Comparison of ENCODE assay signal across 20 cellular contexts in genomic region chr1:65514083-65514482, GRCh38.
DNase-seq lines count a peak whose midpoint lies in the region; TF ChIP-seq lines count a peak whose summit lies in the region.
"Had no signal": no experiment of that assay in that cellular context is flagged by ENCODE, and none has a peak within 500 bp of the region (broad histone marks: within the 10 kb centered on the region; RNA-seq: fewer than 3 reads in every experiment).

No MANE protein-coding gene starts in this region.

- H3K79me2 ChIP-seq in SK-N-SH (ENCODE audit: insufficient read depth), result no peaks in the 10 kb centered on the region

- TF ChIP-seq RAD21 in SK-N-SH (IDR thresholded peaks at IDR 0.05; ENCODE audit: low read length), result no peak

- H3K27me3 ChIP-seq in SK-N-SH (ENCODE audit: insufficient read depth) (no peaks in the 10 kb centered on the region), skeletal muscle satellite cell (ENCODE audit: control insufficient read depth, insufficient read depth, low read length) (no peaks in the 10 kb centered on the region), thyroid gland (no peaks in the 10 kb centered on the region)
- H3K27me3 ChIP-seq: cardiac muscle cell, foreskin keratinocyte had no signal

- peak; percentile 25 for DNase-seq in DMS 273 (lab: John Stamatoyannopoulos, UW; ENCODE audit: unreplicated experiment)
- no peak for DNase-seq in DMS 273 treated with DMSO at 0.1 percent for 48 hours (lab: John Stamatoyannopoulos, UW)
- DNase-seq in SK-N-SH, result no peak
- peak; percentile 70 for DNase-seq in fibroblast of the conjunctiva (ENCODE audit: low read depth)
- no peak for DNase-seq in thyroid gland
- no peak for DNase-seq in medulla oblongata (ENCODE audit: extremely low spot score)
- no peak for DNase-seq in GM13977 (ENCODE audit: low spot score)
- DNase-seq: activated naive CD8-positive, alpha-beta T cell treated with anti-CD3 and anti-CD28 coated beads for 36 hours; activated T-cell treated with anti-CD3 and anti-CD28 coated beads, Interleukin-2, amount 50 U/mL, for 1 hour; CD8-positive, alpha-beta T cell; MV-4-11; NCI-H2107; NCI-H774; stimulated activated naive CD4-positive, alpha-beta T cell; SW 1271 had no signal

- H3K4me3 ChIP-seq in SK-N-SH (ENCODE audit: low read depth in 2 of 2, low read length in 1 of 2), result no peak overlapping the region
- H3K4me3 ChIP-seq in skeletal muscle satellite cell (ENCODE audit: low read length), result no peak overlapping the region
- no peak overlapping the region for H3K4me3 ChIP-seq in thyroid gland (replicated peaks in 1 of 3)
- H3K4me3 ChIP-seq: cardiac muscle cell, prostate gland had no signal

- H3K4me1 ChIP-seq in SK-N-SH (ENCODE audit: control insufficient read depth in 1 of 2, insufficient read depth in 2 of 2, low read depth in 1 of 2, low read length in 1 of 2), result peaks cover 0 to 17% of the 10 kb centered on the region in 2 experiments; a peak in 3 of 4 replicates
- H3K4me1 ChIP-seq in skeletal muscle satellite cell (ENCODE audit: control insufficient read depth, insufficient read depth, low read length), result peaks cover 55% of the 10 kb centered on the region
- no peaks in the 10 kb centered on the region for H3K4me1 ChIP-seq in thyroid gland
- H3K4me1 ChIP-seq: foreskin keratinocyte, prostate gland had no signal

- POLR2A ChIA-PET in SK-N-SH (lab: Yijun Ruan, JAX), result no interaction called here

- no peak for TF ChIP-seq POLR2A in thyroid gland (IDR thresholded peaks at IDR 0.05)

- H3K4me2 ChIP-seq in SK-N-SH (no peak overlapping the region), skeletal muscle satellite cell (ENCODE audit: low read length) (peak overlapping the region; percentile 14)

- H3K27ac ChIP-seq in SK-N-SH (ENCODE audit: low read depth in 2 of 2, low read length in 1 of 2), result peak overlapping the region; percentile 27 to 55; a peak in 2 of 4 replicates
- H3K27ac ChIP-seq in thyroid gland, result no peak overlapping the region
- H3K27ac ChIP-seq: 22Rv1, cardiac muscle cell, foreskin keratinocyte, prostate gland had no signal

- CTCF ChIA-PET in SK-N-SH (lab: Yijun Ruan, JAX), result interaction anchor here (0.6 kb wide), 1 partner anchor 1922 kb away, joined by 3 read pairs; no protein-coding TSS in a partner anchor

- H3K9me3 ChIP-seq in SK-N-SH (no peaks in the 10 kb centered on the region), skeletal muscle satellite cell (replicated peaks; ENCODE audit: low read length) (no peaks in the 10 kb centered on the region), thyroid gland (no peaks in the 10 kb centered on the region)
- H3K9me3 ChIP-seq: prostate gland had no signal

- H4K20me1 ChIP-seq in SK-N-SH (ENCODE audit: insufficient read depth), result no peaks in the 10 kb centered on the region

- no peak overlapping the region for H2AFZ ChIP-seq in SK-N-SH (ENCODE audit: low read depth)

- 32% methylated on average over 1 of the region's 1 CpG for WGBS in SK-N-SH (ENCODE audit: low lambda C conversion rate)
- 66 to 68% methylated on average over 1 of the region's 1 CpG for WGBS in thyroid gland, 2 donors

- H3F3A ChIP-seq in SK-N-SH (replicated peaks; ENCODE audit: insufficient read depth), result peaks cover 18% of the 10 kb centered on the region

- H3K9me2 ChIP-seq in SK-N-SH, result no peaks in the 10 kb centered on the region

- H3K9ac ChIP-seq in SK-N-SH, result no peak overlapping the region
- H3K9ac ChIP-seq in skeletal muscle satellite cell (ENCODE audit: low read depth, low read length), result peak overlapping the region; percentile 15

- in situ Hi-C loops in GM13977 (cut with MboI; ENCODE audit: low pct_unique_long_range_greater_than_20kb, low sequenced_read_pairs, unreplicated experiment), result no loop called here

- TF ChIP-seq CTCF in SK-N-SH (IDR thresholded peaks at IDR 0.05) (no peak), thyroid gland (IDR thresholded peaks at IDR 0.05) (no peak), GM13977 (IDR thresholded peaks at IDR 0.05; ENCODE audit: extremely low read depth, insufficient read depth, missing control alignments) (no peak)

- H3K36me3 ChIP-seq in SK-N-SH (replicated peaks in 1 of 2; ENCODE audit: control insufficient read depth in 1 of 2, insufficient read depth in 2 of 2, low read length in 1 of 2) (no peaks in the 10 kb centered on the region), skeletal muscle satellite cell (ENCODE audit: insufficient read depth, low read length) (no peaks in the 10 kb centered on the region), thyroid gland (no peaks in the 10 kb centered on the region)
- H3K36me3 ChIP-seq: cardiac muscle cell, prostate gland had no signal

- intact Hi-C loops in thyroid gland (cut with DNase I), result no loop called here

- peak in 1 of 2 experiments; percentile 30; a peak in 1 of 4 replicates for TF ChIP-seq EP300 in SK-N-SH (IDR thresholded peaks at IDR 0.05; ENCODE audit: borderline replicate concordance in 1 of 2, low read depth in 1 of 2, low read length in 1 of 2)

TF ChIP-seq in SK-N-SH, 30 proteins besides CTCF, POLR2A, EP300 and RAD21:
- no peak for TF ChIP-seq RFX5 (IDR thresholded peaks at IDR 0.05; ENCODE audit: low read length)
- 0 out of 2 replicates have a peak, but pooled peaks have one; percentile 27 for TF ChIP-seq TEAD4 (IDR thresholded peaks at IDR 0.05; ENCODE audit: borderline replicate concordance, insufficient read depth)
- peak; percentile 37; the same call in 1 of the 2 replicates for TF ChIP-seq TCF12 (IDR thresholded peaks at IDR 0.05)
- TF ChIP-seq PBX3 (IDR thresholded peaks at IDR 0.05), result peak; percentile 48
- no peak for TF ChIP-seq ZBTB33 (IDR thresholded peaks at IDR 0.05; ENCODE audit: borderline replicate concordance, low read depth)
- TF ChIP-seq RXRA (IDR thresholded peaks at IDR 0.05; ENCODE audit: borderline replicate concordance, low read depth), result no peak
- TF ChIP-seq JUND (IDR thresholded peaks at IDR 0.05), result 0 out of 2 replicates have a peak, but pooled peaks have one; percentile 23
- TF ChIP-seq MEF2A (IDR thresholded peaks at IDR 0.05; ENCODE audit: borderline replicate concordance, low read depth), result no peak
- no peak for TF ChIP-seq ELF1 (IDR thresholded peaks at IDR 0.05)
- TF ChIP-seq NFIC (IDR thresholded peaks at IDR 0.05; ENCODE audit: borderline replicate concordance), result peak; percentile 43
- TF ChIP-seq REST (IDR thresholded peaks at IDR 0.05; ENCODE audit: low read depth, low read length), result no peak
- peak; percentile 16; the same call in 1 of the 2 replicates for TF ChIP-seq FOSL2 (IDR thresholded peaks at IDR 0.05; ENCODE audit: borderline replicate concordance, low read depth)

Comparison
In these comparisons a context has a peak if more than half of its experiments do, and no peak if none do; other contexts are left out.
1. DNase-seq: peak in DMS 273 (single experiment) and fibroblast of the conjunctiva (single experiment); none in DMS 273 treated with DMSO at 0.1 percent for 48 hours (single experiment), SK-N-SH (single experiment), thyroid gland (0 of 2), medulla oblongata (single experiment) and GM13977 (single experiment).
2. H3K27ac ChIP-seq: peak in SK-N-SH (2 of 2); none in thyroid gland (0 of 3).